In genomic region chr12:131106542-131106941, GRCh38 we compare ENCODE assay signal across 15 cellular contexts.
DNase-seq lines count a peak whose midpoint lies in the region; ATAC-seq and TF ChIP-seq lines count a peak whose summit lies in the region.
"Had no signal": no experiment of that assay in that cellular context is flagged by ENCODE, and none has a peak within 500 bp of the region (broad histone marks: within the 10 kb centered on the region; RNA-seq: fewer than 3 reads in every experiment).

No MANE protein-coding gene starts in this region.

- no peak for TF ChIP-seq CTCF in Peyer's patch (IDR thresholded peaks at IDR 0.05)
- TF ChIP-seq CTCF in endodermal cell (conservative IDR thresholded peaks at IDR 0.05) = no peak

- H3K9me3 ChIP-seq in BLaER1 = no peaks in the 10 kb centered on the region
- H3K9me3 ChIP-seq in Peyer's patch = no peaks in the 10 kb centered on the region
- H3K9me3 ChIP-seq in endodermal cell (ENCODE audit: control insufficient read depth, low read length) = no peaks in the 10 kb centered on the region
- no peaks in the 10 kb centered on the region for H3K9me3 ChIP-seq in GM23248 (ENCODE audit: low read depth)

- H3K9ac ChIP-seq in BLaER1 (no peak overlapping the region), endodermal cell (ENCODE audit: extremely low read depth, low read length, poor library complexity, severe bottlenecking) (no peak overlapping the region), GM23248 (no peak overlapping the region)

- H4K20me1 ChIP-seq in BLaER1 (no peaks in the 10 kb centered on the region), GM23248 (ENCODE audit: insufficient read depth) (no peaks in the 10 kb centered on the region)

- peaks cover 1% of the 10 kb centered on the region for H3K9me3 Mint-ChIP-seq in endodermal cell
- peaks cover 4% of the 10 kb centered on the region for H3K9me3 Mint-ChIP-seq in stimulated activated effector memory CD8-positive, alpha-beta T cell treated with anti-CD3 and anti-CD28 coated beads, Interleukin-12 subunit alpha, Interleukin-12 subunit beta, amount 100 ng/mL, for 72 hours

- H3K4me2 ChIP-seq in BLaER1 = peak overlapping the region; percentile 92
- no peak overlapping the region for H3K4me2 ChIP-seq in GM23248 (ENCODE audit: unreplicated experiment)

- no peak overlapping the region for H3K27ac Mint-ChIP-seq in endodermal cell
- H3K27ac Mint-ChIP-seq in stimulated activated effector memory CD8-positive, alpha-beta T cell treated with anti-CD3 and anti-CD28 coated beads, Interleukin-12 subunit alpha, Interleukin-12 subunit beta, amount 100 ng/mL, for 72 hours = no peak overlapping the region

- peak in 2 of 3 donors; percentile 24 to 33 for DNase-seq in Peyer's patch
- DNase-seq in endodermal cell = peak; percentile 39
- no peak for DNase-seq in stimulated activated effector memory CD8-positive, alpha-beta T cell treated with anti-CD3 and anti-CD28 coated beads, Interleukin-12 subunit alpha, Interleukin-12 subunit beta, amount 100 ng/mL, for 72 hours (ENCODE audit: low spot score in 2 of 2)
- DNase-seq in effector CD8-positive, alpha-beta T cell (lab: John Stamatoyannopoulos, UW) = no peak
- no peak for DNase-seq in GM23248
- DNase-seq: BE2C; DMS 273 treated with DMSO at 0.1 percent for 48 hours; GOT3; KBM-7; NCI-H1048; NCI-H69; NK-92 treated with Interleukin-12 subunit alpha and Interleukin-12 subunit beta, amount 100 ng/mL, for 24 hours had no signal

- H3K4me3 Mint-ChIP-seq in endodermal cell = no peak overlapping the region
- peak overlapping the region; percentile 69 for H3K4me3 Mint-ChIP-seq in stimulated activated effector memory CD8-positive, alpha-beta T cell treated with anti-CD3 and anti-CD28 coated beads, Interleukin-12 subunit alpha, Interleukin-12 subunit beta, amount 100 ng/mL, for 72 hours

- H3K4me1 Mint-ChIP-seq in endodermal cell = no peaks in the 10 kb centered on the region
- H3K4me1 Mint-ChIP-seq in stimulated activated effector memory CD8-positive, alpha-beta T cell treated with anti-CD3 and anti-CD28 coated beads, Interleukin-12 subunit alpha, Interleukin-12 subunit beta, amount 100 ng/mL, for 72 hours = peaks cover 24% of the 10 kb centered on the region

- ATAC-seq in stimulated activated effector memory CD8-positive, alpha-beta T cell treated with anti-CD3 and anti-CD28 coated beads, Interleukin-12 subunit alpha, Interleukin-12 subunit beta, amount 100 ng/mL, for 72 hours = no peak
- ATAC-seq in HG02938 (IDR thresholded peaks at IDR 0.05; ENCODE audit: unreplicated experiment) = no peak

- H3K36me3 ChIP-seq in BLaER1 (peaks cover 10% of the 10 kb centered on the region; the same call in 1 of the 2 replicates), Peyer's patch (no peaks in the 10 kb centered on the region), endodermal cell (ENCODE audit: control insufficient read depth, insufficient read depth, low read length) (no peaks in the 10 kb centered on the region), GM23248 (ENCODE audit: low read depth) (no peaks in the 10 kb centered on the region)
- H3K36me3 ChIP-seq: BE2C had no signal

- H3F3A ChIP-seq in GM23248 (ENCODE audit: insufficient read depth) = peaks cover 9% of the 10 kb centered on the region; the same call in 1 of the 2 replicates

- WGBS in endodermal cell (ENCODE audit: insufficient coverage in 1 of 2, insufficient read length in 1 of 2), 2 experiments = 86 to 91% methylated on average over 4 to 6 of the region's 6 CpGs
- 66 to 74% methylated on average over 6 of the region's 6 CpGs for WGBS in GM23248 (ENCODE audit: low coverage in 1 of 2, low lambda C conversion rate in 2 of 2, missing lambda C conversion rate in 2 of 2), 2 experiments

- no peaks in the 10 kb centered on the region for H3K79me2 ChIP-seq in GM23248 (ENCODE audit: insufficient read depth)

- H3K4me1 ChIP-seq in BLaER1 (peaks cover 58% of the 10 kb centered on the region), Peyer's patch (peaks cover 0 to 9% (median 0%) of the 10 kb centered on the region in 4 donors), endodermal cell (ENCODE audit: control insufficient read depth, insufficient read depth, low read length) (no peaks in the 10 kb centered on the region), GM23248 (ENCODE audit: insufficient read depth) (no peaks in the 10 kb centered on the region)

- H3K27me3 ChIP-seq in BLaER1 = no peaks in the 10 kb centered on the region
- H3K27me3 ChIP-seq in Peyer's patch = no peaks in the 10 kb centered on the region
- H3K27me3 ChIP-seq in endodermal cell (ENCODE audit: control insufficient read depth, insufficient read depth, low read length, poor library complexity, severe bottlenecking) = no peaks in the 10 kb centered on the region
- no peaks in the 10 kb centered on the region for H3K27me3 ChIP-seq in GM23248 (replicated peaks; ENCODE audit: insufficient read depth)
- H3K27me3 ChIP-seq: BE2C had no signal

- H3K27ac ChIP-seq in BLaER1 (no peak overlapping the region), Peyer's patch (no peak overlapping the region), endodermal cell (ENCODE audit: low read depth, low read length) (no peak overlapping the region), GM23248 (no peak overlapping the region)
- H3K27ac ChIP-seq: HL-60 had no signal

- peaks cover 30% of the 10 kb centered on the region for H3K27me3 Mint-ChIP-seq in endodermal cell (ENCODE audit: insufficient read depth)

- in situ Hi-C loops in GM23248 (cut with MboI) = no loop called here

- H3K9me2 ChIP-seq in GM23248 (ENCODE audit: insufficient read depth) = no peaks in the 10 kb centered on the region

- H3K36me3 Mint-ChIP-seq in endodermal cell (ENCODE audit: low read depth) = no peaks in the 10 kb centered on the region
- H3K36me3 Mint-ChIP-seq in stimulated activated effector memory CD8-positive, alpha-beta T cell treated with anti-CD3 and anti-CD28 coated beads, Interleukin-12 subunit alpha, Interleukin-12 subunit beta, amount 100 ng/mL, for 72 hours = no peaks in the 10 kb centered on the region

- H3K4me3 ChIP-seq in BLaER1 (no peak overlapping the region), Peyer's patch (no peak overlapping the region), endodermal cell (ENCODE audit: low read length) (no peak overlapping the region), GM23248 (no peak overlapping the region)

- no peak overlapping the region for H2AFZ ChIP-seq in GM23248

- TF ChIP-seq POLR2A in Peyer's patch (IDR thresholded peaks at IDR 0.05) = no peak

Comparison
In these comparisons a context has a peak if more than half of its experiments do, and no peak if none do; other contexts are left out.
1. DNase-seq: peak in Peyer's patch (2 of 3) and endodermal cell (single experiment); none in stimulated activated effector memory CD8-positive, alpha-beta T cell treated with anti-CD3 and anti-CD28 coated beads, Interleukin-12 subunit alpha, Interleukin-12 subunit beta, amount 100 ng/mL, for 72 hours (0 of 2), effector CD8-positive, alpha-beta T cell (single experiment) and GM23248 (single experiment).